10 cellular contexts compared by ENCODE assay signal in the genomic region with DNA sequence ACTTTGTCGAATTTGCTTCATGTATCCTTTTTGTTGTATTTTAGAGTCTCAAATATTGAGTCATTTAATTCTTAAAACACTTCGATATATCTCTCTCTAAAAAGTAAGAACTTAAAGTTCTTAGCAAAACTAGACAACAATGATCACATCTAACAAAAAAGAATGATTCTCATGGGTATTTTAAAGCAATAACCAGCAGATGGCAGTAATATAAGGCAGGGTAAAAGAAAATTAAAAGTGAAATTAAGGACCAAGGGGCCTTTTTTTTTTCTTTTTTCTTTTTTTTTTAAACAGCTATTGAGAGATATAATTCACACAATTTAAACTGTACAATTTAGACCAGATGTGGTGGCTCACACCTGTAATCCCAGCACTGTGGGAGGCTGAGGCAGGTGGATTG. TPM values are rescaled to one million over a fixed set of nuclear protein-coding genes. Genes with fewer than 3 reads are reported as not detected.
DNase-seq lines count a peak whose midpoint lies in the region; ATAC-seq and TF ChIP-seq lines count a peak whose summit lies in the region.
"Had no signal": no experiment of that assay in that cellular context is flagged by ENCODE, and none has a peak within 500 bp of the region (broad histone marks: within the 10 kb centered on the region; RNA-seq: fewer than 3 reads in every experiment).

No MANE protein-coding gene starts in this region.

- no CpG with 5 or more reads among the region's 2 CpGs for WGBS in mesendoderm (ENCODE audit: extremely low coverage, insufficient coverage, low lambda C conversion rate)

- intact Hi-C loops in activated CD4-positive, alpha-beta memory T cell treated with anti-CD3 and anti-CD28 coated beads for 36 hours (cut with micrococcal nuclease): loop anchor here (1.0 to 5.0 kb wide), 4 partner anchors 127 to 601 kb away; no protein-coding TSS in a partner anchor

- ATAC-seq in HG03469 (IDR thresholded peaks at IDR 0.05; ENCODE audit: unreplicated experiment): no peak

- peaks cover 4% of the 10 kb centered on the region for H3K36me3 Mint-ChIP-seq in activated CD4-positive, alpha-beta memory T cell treated with anti-CD3 and anti-CD28 coated beads for 36 hours

- H2BK120ac ChIP-seq in mesendoderm (ENCODE audit: low read depth, low read length): no peak overlapping the region

- H3K27ac Mint-ChIP-seq in activated CD4-positive, alpha-beta memory T cell treated with anti-CD3 and anti-CD28 coated beads for 36 hours: no peak overlapping the region

- no peaks in the 10 kb centered on the region for H3K79me2 ChIP-seq in mesendoderm (ENCODE audit: control insufficient read depth, insufficient read depth, low read length)

- no peaks in the 10 kb centered on the region for H3K4me1 ChIP-seq in mesendoderm (ENCODE audit: control insufficient read depth, low read depth, low read length)
- H3K4me1 ChIP-seq: SJCRH30 had no signal

- no peaks in the 10 kb centered on the region for H3K27me3 Mint-ChIP-seq in activated CD4-positive, alpha-beta memory T cell treated with anti-CD3 and anti-CD28 coated beads for 36 hours

- POLR2A ChIA-PET in activated CD4-positive, alpha-beta memory T cell treated with anti-CD3 and anti-CD28 coated beads for 36 hours (lab: Charles Lee): no interaction called here

- no peaks in the 10 kb centered on the region for H3K9me3 Mint-ChIP-seq in activated CD4-positive, alpha-beta memory T cell treated with anti-CD3 and anti-CD28 coated beads for 36 hours

- H3K56ac ChIP-seq in mesendoderm (ENCODE audit: low read length): no peak overlapping the region

- CTCF ChIA-PET in activated CD4-positive, alpha-beta memory T cell treated with anti-CD3 and anti-CD28 coated beads for 36 hours (lab: Charles Lee): interaction anchor here (1.0 to 1.5 kb wide), 2 partner anchors 8 to 160 kb away, joined by 3 to 5 read pairs; no protein-coding TSS in a partner anchor

- H2AK5ac ChIP-seq in mesendoderm (ENCODE audit: low read length): no peak overlapping the region

- in situ Hi-C loops in SK-MEL-5 (cut with HindIII; ENCODE audit: low pct_unique_long_range_greater_than_20kb, low sequenced_read_pairs) (no loop called here), G401 (cut with HindIII; ENCODE audit: low sequenced_read_pairs) (no loop called here)

- H4K5ac ChIP-seq in mesendoderm (ENCODE audit: low read length): no peak overlapping the region

- H3K27me3 ChIP-seq in mesendoderm (ENCODE audit: insufficient read depth, low read length, poor library complexity): no peaks in the 10 kb centered on the region
- H3K27me3 ChIP-seq: SJCRH30 had no signal

- H2BK5ac ChIP-seq in mesendoderm (ENCODE audit: low read length): no peak overlapping the region

- H2BK15ac ChIP-seq in mesendoderm (replicated peaks; ENCODE audit: low read depth): no peak overlapping the region

- no peak overlapping the region for H3K27ac ChIP-seq in mesendoderm (ENCODE audit: low read depth, low read length)
- H3K27ac ChIP-seq: SJCRH30 had no signal

- no peaks in the 10 kb centered on the region for H3K79me1 ChIP-seq in mesendoderm (ENCODE audit: low read length)

- no peak overlapping the region for H3K9ac ChIP-seq in mesendoderm (ENCODE audit: low read length)

- no peak overlapping the region for H3K18ac ChIP-seq in mesendoderm (ENCODE audit: low read length)

- peaks cover 12% of the 10 kb centered on the region for H3K4me1 Mint-ChIP-seq in activated CD4-positive, alpha-beta memory T cell treated with anti-CD3 and anti-CD28 coated beads for 36 hours (ENCODE audit: low read depth)

- no peak for DNase-seq in AG09319 (ENCODE audit: extremely low read depth, low read depth)
- peak; percentile 31 for DNase-seq in GM20000 (ENCODE audit: low spot score)
- DNase-seq in SK-MEL-5 (ENCODE audit: low read depth, low spot score): peak; percentile 36
- DNase-seq in germinal center (ENCODE audit: low spot score): peak; percentile 11
- DNase-seq in activated CD4-positive, alpha-beta memory T cell treated with anti-CD3 and anti-CD28 coated beads for 36 hours: no peak
- DNase-seq in mesendoderm: no peak
- no peak for DNase-seq in G401 (ENCODE audit: low spot score)
- DNase-seq: kidney glomerular epithelial cell had no signal

- no peak overlapping the region for H4K8ac ChIP-seq in mesendoderm (ENCODE audit: low read depth, low read length)

- no peak overlapping the region for H3K4me3 ChIP-seq in mesendoderm (ENCODE audit: low read length)
- H3K4me3 ChIP-seq: SJCRH30 had no signal

- H3K23ac ChIP-seq in mesendoderm (ENCODE audit: low read length): no peak overlapping the region

- no peak overlapping the region for H3K4me2 ChIP-seq in mesendoderm (ENCODE audit: low read length)

- no peak overlapping the region for H3K4me3 Mint-ChIP-seq in activated CD4-positive, alpha-beta memory T cell treated with anti-CD3 and anti-CD28 coated beads for 36 hours

- TF ChIP-seq CTCF in AG09319 (IDR thresholded peaks at IDR 0.05; ENCODE audit: low read depth, low read length): peak; percentile 39
- TF ChIP-seq CTCF in GM20000 (IDR thresholded peaks at IDR 0.05; ENCODE audit: extremely low read depth, missing control alignments): no peak

- H3K36me3 ChIP-seq in mesendoderm (ENCODE audit: control insufficient read depth, insufficient read depth, low read length): no peaks in the 10 kb centered on the region

- no peak overlapping the region for H3K4ac ChIP-seq in mesendoderm (ENCODE audit: low read depth, low read length)

RNA-seq across cellular contexts. Expression of a gene that starts 9.9 kb away (rescaled TPM):
- 0.29 and 0.61 TPM in 2 replicates for total RNA-seq in SK-MEL-5 (2014; rRNA removed; shearing (Covaris generic))
- 0.29 and 0.52 TPM in 2 replicates for polyA plus RNA-seq in SK-MEL-5 (2015; cell fraction: cytosol; rRNA removed)
- polyA plus RNA-seq in SK-MEL-5 (2015; cell fraction: nucleus; rRNA removed): 0.68 and 2.0 TPM in 2 replicates
- 1 to 10 TPM in 1 of 2 experiments, under 1 TPM in 1; 0.38 to 1.1 TPM for total RNA-seq in activated CD4-positive, alpha-beta memory T cell treated with anti-CD3 and anti-CD28 coated beads for 36 hours
- polyA plus RNA-seq in mesendoderm (2013, experiment 1 of 2): 1.2 TPM
- polyA plus RNA-seq in mesendoderm (2013, experiment 2 of 2): 1.3 TPM
- total RNA-seq in G401 (2014; rRNA removed; shearing (Covaris generic)): not detected in 2 replicates

RNA-seq across cellular contexts. Expression of a gene that starts 50.0 kb away (rescaled TPM):
- 9.1 and 10.7 TPM in 2 replicates for total RNA-seq in SK-MEL-5 (2014; rRNA removed; shearing (Covaris generic))
- polyA plus RNA-seq in SK-MEL-5 (2015; cell fraction: cytosol; rRNA removed): 13.0 and 17.2 TPM in 2 replicates
- 13.0 and 17.0 TPM in 2 replicates for polyA plus RNA-seq in SK-MEL-5 (2015; cell fraction: nucleus; rRNA removed)
- 10 to 100 TPM; 40.5 to 40.7 TPM for total RNA-seq in activated CD4-positive, alpha-beta memory T cell treated with anti-CD3 and anti-CD28 coated beads for 36 hours
- polyA plus RNA-seq in mesendoderm (2013, experiment 1 of 2): 23.6 TPM
- polyA plus RNA-seq in mesendoderm (2013, experiment 2 of 2): 24.6 TPM
- 2.6 and 8.6 TPM in 2 replicates for total RNA-seq in G401 (2014; rRNA removed; shearing (Covaris generic))

Comparison
In these comparisons a context has a peak if more than half of its experiments do, and no peak if none do; other contexts are left out.
1. DNase-seq: peak in GM20000 (single experiment), SK-MEL-5 (single experiment) and germinal center (single experiment); none in AG09319 (single experiment), activated CD4-positive, alpha-beta memory T cell treated with anti-CD3 and anti-CD28 coated beads for 36 hours (single experiment), mesendoderm (single experiment) and G401 (single experiment).